9 cellular contexts compared by ENCODE assay signal in the genomic region with DNA sequence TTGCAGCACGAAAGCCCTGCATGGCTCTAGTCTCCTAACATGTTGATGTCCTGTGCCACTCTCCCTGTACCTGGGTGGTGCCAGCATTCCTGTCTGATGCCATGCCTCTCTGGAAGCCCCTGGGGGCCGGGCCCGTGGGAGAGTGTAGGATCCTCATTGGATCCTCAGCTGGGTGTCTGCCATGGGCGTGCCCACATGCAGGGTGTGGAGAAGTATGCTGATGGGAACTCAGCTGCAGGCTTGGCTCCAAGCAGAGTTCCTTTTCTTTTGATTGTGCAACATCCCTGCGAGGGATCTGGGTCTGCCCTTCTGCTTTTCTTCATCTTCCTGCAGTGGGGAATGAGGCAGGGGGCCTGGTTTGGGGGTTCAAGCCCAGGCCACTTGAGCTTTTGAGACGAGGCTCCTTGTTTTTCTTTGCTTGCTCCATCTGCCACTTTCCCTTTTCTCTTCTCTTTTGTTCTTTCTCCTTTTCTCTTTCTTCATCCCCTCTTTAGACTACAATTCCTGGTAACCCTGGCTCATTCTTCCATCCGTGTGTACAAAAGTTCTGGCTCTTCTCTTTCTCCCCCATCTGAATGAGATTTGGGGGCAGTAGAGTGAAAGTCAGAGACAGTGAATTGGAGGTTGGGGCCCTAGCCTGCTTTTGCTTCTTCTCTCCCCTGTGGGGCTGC. TPM values are rescaled to one million over a fixed set of nuclear protein-coding genes. Genes with fewer than 3 reads are reported as not detected.
DNase-seq lines count a peak whose midpoint lies in the region; ATAC-seq and TF ChIP-seq lines count a peak whose summit lies in the region.
"Had no signal": no experiment of that assay in that cellular context is flagged by ENCODE, and none has a peak within 500 bp of the region (broad histone marks: within the 10 kb centered on the region; RNA-seq: fewer than 3 reads in every experiment).

No MANE protein-coding gene starts in this region.

- TF ChIP-seq CTCF in AG09319 (IDR thresholded peaks at IDR 0.05; ENCODE audit: low read depth, low read length): no peak
- no peak for TF ChIP-seq CTCF in nephron (IDR thresholded peaks at IDR 0.05; ENCODE audit: unreplicated experiment in 3 of 3)

- DNase-seq in AG09319 (ENCODE audit: extremely low read depth, low read depth) (peak; percentile 42), NCI-H226 (peak; percentile 86), NCI-H748 treated with DMSO at 0.1 percent for 48 hours (lab: John Stamatoyannopoulos, UW) (no peak), NCI-H345 treated with DMSO at 0.1 percent for 48 hours (lab: John Stamatoyannopoulos, UW; ENCODE audit: unreplicated experiment) (no peak)
- DNase-seq: nephron progenitor cell had no signal

- peaks cover 4% of the 10 kb centered on the region for H3K36me3 Mint-ChIP-seq in nephron (ENCODE audit: low read depth)

- peaks cover 4% of the 10 kb centered on the region for H3K27me3 Mint-ChIP-seq in nephron (ENCODE audit: low read depth)

- ATAC-seq in esophagus mucosa (peak; percentile 89), HG02938 (IDR thresholded peaks at IDR 0.05; ENCODE audit: unreplicated experiment) (no peak), HG03175 (IDR thresholded peaks at IDR 0.05; ENCODE audit: unreplicated experiment) (no peak)

- H3K27ac Mint-ChIP-seq in nephron: peak overlapping the region; percentile 20 to 46 (median 36)
- H3K27ac Mint-ChIP-seq: nephron progenitor cell had no signal

- H3K4me1 Mint-ChIP-seq in nephron: peaks cover 62% of the 10 kb centered on the region

- no peak overlapping the region for H3K4me3 Mint-ChIP-seq in nephron
- H3K4me3 Mint-ChIP-seq: nephron progenitor cell had no signal

- H3K9me3 Mint-ChIP-seq in nephron: no peaks in the 10 kb centered on the region

RNA-seq across cellular contexts. Expression of a gene that starts 32.9 kb away (rescaled TPM):
- 31.0 TPM for total RNA-seq in esophagus mucosa

Comparison
In these comparisons a context has a peak if more than half of its experiments do, and no peak if none do; other contexts are left out.
1. DNase-seq: peak in AG09319 (single experiment) and NCI-H226 (single experiment); none in NCI-H748 treated with DMSO at 0.1 percent for 48 hours (single experiment) and NCI-H345 treated with DMSO at 0.1 percent for 48 hours (single experiment).